1 cellular context compared by ENCODE assay signal in genomic region chr17:628507-628941, GRCh38.
A peak's percentile ranks its signal among the peaks of the same experiment; 100 is the strongest.
TF ChIP-seq lines count a peak whose summit lies in the region.

No MANE protein-coding gene starts in this region.

TF ChIP-seq in liver, 16 proteins besides CTCF, POLR2A, EP300 and RAD21 (continued from another document):
- TF ChIP-seq, protein P1, sequence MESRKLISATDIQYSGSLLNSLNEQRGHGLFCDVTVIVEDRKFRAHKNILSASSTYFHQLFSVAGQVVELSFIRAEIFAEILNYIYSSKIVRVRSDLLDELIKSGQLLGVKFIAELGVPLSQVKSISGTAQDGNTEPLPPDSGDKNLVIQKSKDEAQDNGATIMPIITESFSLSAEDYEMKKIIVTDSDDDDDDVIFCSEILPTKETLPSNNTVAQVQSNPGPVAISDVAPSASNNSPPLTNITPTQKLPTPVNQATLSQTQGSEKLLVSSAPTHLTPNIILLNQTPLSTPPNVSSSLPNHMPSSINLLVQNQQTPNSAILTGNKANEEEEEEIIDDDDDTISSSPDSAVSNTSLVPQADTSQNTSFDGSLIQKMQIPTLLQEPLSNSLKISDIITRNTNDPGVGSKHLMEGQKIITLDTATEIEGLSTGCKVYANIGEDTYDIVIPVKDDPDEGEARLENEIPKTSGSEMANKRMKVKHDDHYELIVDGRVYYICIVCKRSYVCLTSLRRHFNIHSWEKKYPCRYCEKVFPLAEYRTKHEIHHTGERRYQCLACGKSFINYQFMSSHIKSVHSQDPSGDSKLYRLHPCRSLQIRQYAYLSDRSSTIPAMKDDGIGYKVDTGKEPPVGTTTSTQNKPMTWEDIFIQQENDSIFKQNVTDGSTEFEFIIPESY (IDR thresholded peaks at IDR 0.05): peak; percentile 85
- peak in 1 of 2 donors; percentile 63 for TF ChIP-seq JUND (IDR thresholded peaks at IDR 0.05)
- TF ChIP-seq ATF3 (IDR thresholded peaks at IDR 0.05): no peak
TF ChIP-seq in liver: peak in this region for 10.
